13 cellular contexts compared by ENCODE assay signal in genomic region chr9:70255521-70255920, GRCh38. TPM values are rescaled to one million over a fixed set of nuclear protein-coding genes. Genes with fewer than 3 reads are reported as not detected.
DNase-seq lines count a peak whose midpoint lies in the region; ATAC-seq and TF ChIP-seq lines count a peak whose summit lies in the region.
"Had no signal": no experiment of that assay in that cellular context is flagged by ENCODE, and none has a peak within 500 bp of the region (broad histone marks: within the 10 kb centered on the region; RNA-seq: fewer than 3 reads in every experiment).

No MANE protein-coding gene starts in this region.

- H2BK120ac ChIP-seq in trophoblast cell (ENCODE audit: insufficient read depth, low read length, poor library complexity) = no peak overlapping the region

- intact Hi-C loops in mucosa of descending colon (cut with DNase I, micrococcal nuclease) = loop anchor here in 1 of 2 donors (10.0 kb wide), 1 partner anchor 61 kb away; no protein-coding TSS in a partner anchor

- H2AFZ ChIP-seq in trophoblast cell (ENCODE audit: insufficient read depth, low read length, poor library complexity) = no peak overlapping the region

- H3K18ac ChIP-seq in trophoblast cell (ENCODE audit: low read length) = no peak overlapping the region

- H4K91ac ChIP-seq in trophoblast cell (ENCODE audit: low read depth, low read length) = no peak overlapping the region

- no peak overlapping the region for H3K9ac ChIP-seq in trophoblast cell (ENCODE audit: low read length)
- H3K9ac ChIP-seq: BLaER1 treated with 17β-estradiol and CSF1 and Interleukin-3, amounts not matched to agents 10 nM and 100 nM had no signal

- no peak overlapping the region for H2BK12ac ChIP-seq in trophoblast cell (ENCODE audit: low read length)

- H3K79me2 ChIP-seq in trophoblast cell (ENCODE audit: control insufficient read depth, insufficient read depth, low read length, poor library complexity) = peaks cover 17% of the 10 kb centered on the region

- no peak overlapping the region for H3K4ac ChIP-seq in trophoblast cell (ENCODE audit: low read depth, low read length)

- H3K14ac ChIP-seq in trophoblast cell (ENCODE audit: low read length) = no peak overlapping the region

- H3K4me2 ChIP-seq in trophoblast cell (ENCODE audit: low read length) = peak overlapping the region; percentile 59
- H3K4me2 ChIP-seq: BLaER1 treated with 17β-estradiol and CSF1 and Interleukin-3, amounts not matched to agents 10 nM and 100 nM had no signal

- H3K27ac ChIP-seq in RWPE2 (ENCODE audit: poor library complexity, severe bottlenecking) (peak overlapping the region; percentile 85), trophoblast cell (ENCODE audit: low read depth, low read length) (peak overlapping the region; percentile 73)
- H3K27ac ChIP-seq: BLaER1 treated with 17β-estradiol and CSF1 and Interleukin-3, amounts not matched to agents 10 nM and 100 nM; dorsolateral prefrontal cortex had no signal

- H3K4me1 ChIP-seq in RWPE2 (ENCODE audit: insufficient read depth, poor library complexity, severe bottlenecking) = peaks cover 34% of the 10 kb centered on the region
- H3K4me1 ChIP-seq in trophoblast cell (ENCODE audit: control insufficient read depth in 1 of 2, insufficient read depth in 2 of 2, low read length in 2 of 2) = peaks cover 2 to 13% of the 10 kb centered on the region in 2 experiments
- H3K4me1 ChIP-seq in mucosa of descending colon (ENCODE audit: low read depth) = peaks cover 13% of the 10 kb centered on the region

- peaks cover 3% of the 10 kb centered on the region for H3K36me3 ChIP-seq in RWPE2 (ENCODE audit: low read depth)
- no peaks in the 10 kb centered on the region for H3K36me3 ChIP-seq in trophoblast cell (ENCODE audit: control insufficient read depth in 1 of 2, insufficient read depth in 2 of 2, low read length in 2 of 2)
- H3K36me3 ChIP-seq in mucosa of descending colon (ENCODE audit: low read depth) = no peaks in the 10 kb centered on the region

- H3K9me3 ChIP-seq in RWPE2 (ENCODE audit: severe bottlenecking) (no peaks in the 10 kb centered on the region), trophoblast cell (ENCODE audit: insufficient read depth, low read depth, low read length) (no peaks in the 10 kb centered on the region), mucosa of descending colon (no peaks in the 10 kb centered on the region)
- H3K9me3 ChIP-seq: BLaER1 treated with 17β-estradiol and CSF1 and Interleukin-3, amounts not matched to agents 10 nM and 100 nM had no signal

- WGBS in trophoblast cell (ENCODE audit: extremely low coverage, insufficient coverage, insufficient read length) = no CpG with 5 or more reads among the region's 1 CpG

- no peak overlapping the region for H2BK5ac ChIP-seq in trophoblast cell (ENCODE audit: low read depth, low read length, poor library complexity)

- H3K27me3 ChIP-seq in RWPE2 (ENCODE audit: insufficient read depth, poor library complexity, severe bottlenecking) (no peaks in the 10 kb centered on the region), trophoblast cell (ENCODE audit: insufficient read depth, low read length) (no peaks in the 10 kb centered on the region)
- H3K27me3 ChIP-seq: BLaER1 treated with 17β-estradiol and CSF1 and Interleukin-3, amounts not matched to agents 10 nM and 100 nM; dorsolateral prefrontal cortex had no signal

- TF ChIP-seq CTCF in AG10803 (conservative IDR thresholded peaks at IDR 0.05; ENCODE audit: low read length) (no peak), RWPE2 (IDR thresholded peaks at IDR 0.05; ENCODE audit: poor library complexity, severe bottlenecking) (no peak), fibroblast of villous mesenchyme (IDR thresholded peaks at IDR 0.05; ENCODE audit: insufficient read depth, low read depth, low read length) (no peak), mucosa of descending colon (IDR thresholded peaks at IDR 0.05) (no peak)

- no peak overlapping the region for H3K23ac ChIP-seq in trophoblast cell (ENCODE audit: low read length)

- H2AK5ac ChIP-seq in trophoblast cell (ENCODE audit: low read length) = no peak overlapping the region

- no peak for ATAC-seq in RWPE2 (ENCODE audit: low read depth)
- ATAC-seq in GM19023 (IDR thresholded peaks at IDR 0.05; ENCODE audit: unreplicated experiment) = no peak
- ATAC-seq in mucosa of descending colon = no peak

- peaks cover 19% of the 10 kb centered on the region for H3K79me1 ChIP-seq in trophoblast cell (ENCODE audit: low read length)

- DNase-seq in AG10803 (ENCODE audit: low read depth) = no peak
- DNase-seq in RWPE2 (ENCODE audit: low spot score) = no peak
- no peak for DNase-seq in fibroblast of villous mesenchyme (ENCODE audit: low read depth)
- DNase-seq in trophoblast cell = no peak
- no peak for DNase-seq in mucosa of descending colon
- no peak for DNase-seq in D341Med (ENCODE audit: low spot score)
- DNase-seq in NCI-H226 = no peak
- DNase-seq: dorsolateral prefrontal cortex, MV-4-11, NCI-H524, occipital lobe had no signal

- H3K4me3 ChIP-seq in AG10803 (ENCODE audit: low read length) = peak overlapping the region; percentile 49
- peak overlapping the region; percentile 18 for H3K4me3 ChIP-seq in RWPE2 (ENCODE audit: severe bottlenecking)
- H3K4me3 ChIP-seq in fibroblast of villous mesenchyme (ENCODE audit: low read depth, low read length) = peak overlapping the region; percentile 90
- H3K4me3 ChIP-seq in trophoblast cell (ENCODE audit: low read depth, low read length) = no peak overlapping the region
- no peak overlapping the region for H3K4me3 ChIP-seq in mucosa of descending colon
- H3K4me3 ChIP-seq: BLaER1 treated with 17β-estradiol and CSF1 and Interleukin-3, amounts not matched to agents 10 nM and 100 nM had no signal

- H4K8ac ChIP-seq in trophoblast cell (ENCODE audit: low read depth, low read length) = no peak overlapping the region

- H4K12ac ChIP-seq in trophoblast cell (ENCODE audit: low read depth, low read length) = no peak overlapping the region

RNA-seq across cellular contexts. Expression of gene SMC5, which starts 3.3 kb away (rescaled TPM):
- 32.9 and 39.3 TPM in 2 replicates for total RNA-seq in fibroblast of villous mesenchyme
- 18.3 and 18.9 TPM in 2 replicates for polyA plus RNA-seq in trophoblast cell (2013)
- total RNA-seq in mucosa of descending colon = 10 to 100 TPM; 23.7 to 32.1 (median 31.7) TPM

Comparison
In these comparisons a context has a peak if more than half of its experiments do, and no peak if none do; other contexts are left out.
1. H3K4me3 ChIP-seq: peak in AG10803 (single experiment), RWPE2 (single experiment) and fibroblast of villous mesenchyme (single experiment); none in trophoblast cell (single experiment) and mucosa of descending colon (single experiment).